20 cellular contexts compared by ENCODE assay signal in the genomic region with DNA sequence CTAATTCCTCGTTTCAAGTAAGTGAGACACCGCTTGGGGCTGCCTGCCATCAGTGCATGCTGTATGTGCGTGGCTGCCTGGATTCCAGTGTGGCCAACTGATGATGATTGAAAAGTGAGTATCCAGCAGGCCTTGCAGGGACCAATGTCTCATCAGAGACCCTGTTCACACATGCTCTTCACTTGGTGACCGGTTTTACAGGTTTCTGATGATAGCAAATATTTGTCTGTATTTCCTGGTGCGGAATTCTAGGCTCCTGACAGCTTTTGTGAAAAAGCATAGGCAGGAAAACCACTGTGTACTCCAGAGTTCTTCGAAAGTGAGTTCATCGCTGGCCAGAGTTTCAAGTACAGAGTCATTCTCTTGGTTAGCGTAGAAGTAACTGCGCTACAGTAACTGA. TPM values are rescaled to one million over a fixed set of nuclear protein-coding genes. Genes with fewer than 3 reads are reported as not detected.
DNase-seq lines count a peak whose midpoint lies in the region; ATAC-seq and TF ChIP-seq lines count a peak whose summit lies in the region.
"Had no signal": no experiment of that assay in that cellular context is flagged by ENCODE, and none has a peak within 500 bp of the region (broad histone marks: within the 10 kb centered on the region; RNA-seq: fewer than 3 reads in every experiment).

No MANE protein-coding gene starts in this region.

- no peaks in the 10 kb centered on the region for H3K36me3 Mint-ChIP-seq in activated CD8-positive, alpha-beta memory T cell treated with anti-CD3 and anti-CD28 coated beads, Interleukin-2, amount 10 ng/mL, durations not matched to agents 7 days and 5 days
- no peaks in the 10 kb centered on the region for H3K36me3 Mint-ChIP-seq in type B pancreatic cell
- H3K36me3 Mint-ChIP-seq: activated naive CD4-positive, alpha-beta T cell treated with anti-CD3 and anti-CD28 coated beads, Interleukin-2, amount 10 ng/mL, durations not matched to agents 7 days and 5 days; CD8-positive, alpha-beta memory T cell; T-cell had no signal

- peaks cover 49% of the 10 kb centered on the region for H3K4me1 Mint-ChIP-seq in activated CD8-positive, alpha-beta memory T cell treated with anti-CD3 and anti-CD28 coated beads, Interleukin-2, amount 10 ng/mL, durations not matched to agents 7 days and 5 days
- peaks cover 33% of the 10 kb centered on the region for H3K4me1 Mint-ChIP-seq in type B pancreatic cell (ENCODE audit: unreplicated experiment)

- no peaks in the 10 kb centered on the region for H3K9me3 Mint-ChIP-seq in activated CD8-positive, alpha-beta memory T cell treated with anti-CD3 and anti-CD28 coated beads, Interleukin-2, amount 10 ng/mL, durations not matched to agents 7 days and 5 days (ENCODE audit: low read depth)
- H3K9me3 Mint-ChIP-seq in type B pancreatic cell: no peaks in the 10 kb centered on the region
- H3K9me3 Mint-ChIP-seq: activated naive CD4-positive, alpha-beta T cell treated with anti-CD3 and anti-CD28 coated beads, Interleukin-2, amount 10 ng/mL, durations not matched to agents 7 days and 5 days; CD8-positive, alpha-beta memory T cell; T-cell had no signal

- H3K27me3 Mint-ChIP-seq in activated CD8-positive, alpha-beta memory T cell treated with anti-CD3 and anti-CD28 coated beads, Interleukin-2, amount 10 ng/mL, durations not matched to agents 7 days and 5 days: peaks cover 5% of the 10 kb centered on the region
- no peaks in the 10 kb centered on the region for H3K27me3 Mint-ChIP-seq in type B pancreatic cell

- ATAC-seq in activated CD8-positive, alpha-beta memory T cell treated with anti-CD3 and anti-CD28 coated beads, Interleukin-2, amount 10 ng/mL, durations not matched to agents 7 days and 5 days: no peak
- ATAC-seq in esophagus mucosa (peak; percentile 92), GM21528 (IDR thresholded peaks at IDR 0.05; ENCODE audit: low FRiP score, unreplicated experiment) (no peak)
- ATAC-seq: HCT116, K562, T-cell had no signal

- H3K4me3 Mint-ChIP-seq in activated CD8-positive, alpha-beta memory T cell treated with anti-CD3 and anti-CD28 coated beads, Interleukin-2, amount 10 ng/mL, durations not matched to agents 7 days and 5 days: no peak overlapping the region
- no peak overlapping the region for H3K4me3 Mint-ChIP-seq in type B pancreatic cell
- H3K4me3 Mint-ChIP-seq: activated naive CD4-positive, alpha-beta T cell treated with anti-CD3 and anti-CD28 coated beads, Interleukin-2, amount 10 ng/mL, durations not matched to agents 7 days and 5 days; T-cell had no signal

- peak; percentile 32 for DNase-seq in activated CD8-positive, alpha-beta memory T cell treated with anti-CD3 and anti-CD28 coated beads, Interleukin-2, amount 50 U/mL, for 48 hours
- DNase-seq in activated CD8-positive, alpha-beta memory T cell treated with anti-CD3 and anti-CD28 coated beads, Interleukin-2, amount 10 ng/mL, durations not matched to agents 7 days and 5 days: no peak
- peak; percentile 92 for DNase-seq in NCI-H510A treated with DMSO at 0.1 percent for 48 hours (lab: John Stamatoyannopoulos, UW)
- no peak for DNase-seq in type B pancreatic cell (ENCODE audit: extremely low spot score, unreplicated experiment)
- DNase-seq in stimulated activated naive CD4-positive, alpha-beta T cell (lab: John Stamatoyannopoulos, UW): no peak
- DNase-seq in hippocampal formation (lab: John Stamatoyannopoulos, UW): no peak
- DNase-seq: activated CD4-positive, alpha-beta T cell treated with anti-CD3 and anti-CD28 coated beads, Interleukin-2, amount 50 U/mL, for 4 hours; activated naive CD4-positive, alpha-beta T cell treated with anti-CD3 and anti-CD28 coated beads, Interleukin-2, amount 10 ng/mL, durations not matched to agents 7 days and 5 days; CD8-positive, alpha-beta memory T cell; colonic mucosa; left ventricle myocardium inferior; NCI-H1048; NCI-H2171; Right ventricle myocardium superior; stimulated activated naive CD4-positive, alpha-beta T cell treated with Interleukin-2 at 50 U/mL for 16 hours; T-cell had no signal

- CTCF ChIA-PET in activated CD8-positive, alpha-beta memory T cell treated with anti-CD3 and anti-CD28 coated beads, Interleukin-2, amount 10 ng/mL, durations not matched to agents 7 days and 5 days (lab: Charles Lee): no interaction called here

- no peak overlapping the region for H3K27ac Mint-ChIP-seq in activated CD8-positive, alpha-beta memory T cell treated with anti-CD3 and anti-CD28 coated beads, Interleukin-2, amount 10 ng/mL, durations not matched to agents 7 days and 5 days
- H3K27ac Mint-ChIP-seq in type B pancreatic cell: peak overlapping the region; percentile 86
- H3K27ac Mint-ChIP-seq: activated naive CD4-positive, alpha-beta T cell treated with anti-CD3 and anti-CD28 coated beads, Interleukin-2, amount 10 ng/mL, durations not matched to agents 7 days and 5 days; T-cell had no signal

- no peak for TF ChIP-seq CTCF in type B pancreatic cell (conservative IDR thresholded peaks at IDR 0.05)

RNA-seq across cellular contexts. Expression of a gene that starts 13.8 kb away (rescaled TPM):
- total RNA-seq in activated CD8-positive, alpha-beta memory T cell treated with anti-CD3 and anti-CD28 coated beads, Interleukin-2, amount 10 ng/mL, durations not matched to agents 7 days and 5 days: 100 to 1,000 TPM; 300 to 316 TPM
- total RNA-seq in esophagus mucosa (392 TPM), type B pancreatic cell (ENCODE audit: low replicate concordance) (318 and 354 TPM in 2 replicates)

Comparison
In these comparisons a context has a peak if more than half of its experiments do, and no peak if none do; other contexts are left out.
1. DNase-seq: peak in activated CD8-positive, alpha-beta memory T cell treated with anti-CD3 and anti-CD28 coated beads, Interleukin-2, amount 50 U/mL, for 48 hours (single experiment) and NCI-H510A treated with DMSO at 0.1 percent for 48 hours (single experiment); none in activated CD8-positive, alpha-beta memory T cell treated with anti-CD3 and anti-CD28 coated beads, Interleukin-2, amount 10 ng/mL, durations not matched to agents 7 days and 5 days (single experiment), type B pancreatic cell (single experiment), stimulated activated naive CD4-positive, alpha-beta T cell (0 of 6) and hippocampal formation (0 of 2).